ENCODE assay signal across 2 cellular contexts in the genomic region with DNA sequence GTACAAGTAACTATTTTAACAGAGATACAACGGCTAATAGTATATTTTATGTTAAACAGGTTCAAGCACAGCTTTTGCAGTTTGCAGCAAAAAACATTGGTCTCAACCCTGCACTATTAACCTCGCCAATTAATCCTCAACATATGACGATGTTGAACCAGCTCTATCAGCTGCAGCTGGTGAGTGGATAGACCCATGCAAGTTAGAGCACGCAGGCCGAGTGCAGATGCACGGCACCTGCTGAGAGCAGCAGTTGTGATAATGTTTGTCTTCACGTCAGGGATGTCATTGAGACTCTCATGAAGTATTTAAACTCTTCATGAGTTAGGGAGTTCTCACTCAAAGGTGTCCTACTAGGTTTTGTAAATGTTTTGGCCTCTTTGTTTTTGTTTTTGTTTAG.
A peak's percentile ranks its signal among the peaks of the same experiment; 100 is the strongest.
TF ChIP-seq lines count a peak whose summit lies in the region.

No MANE protein-coding gene starts in this region.

TF ChIP-seq in K562, 482 proteins besides CTCF, POLR2A, EP300 and RAD21:
- no peak for TF ChIP-seq SMARCA5 (IDR thresholded peaks at IDR 0.05)
- TF ChIP-seq, protein P1, sequence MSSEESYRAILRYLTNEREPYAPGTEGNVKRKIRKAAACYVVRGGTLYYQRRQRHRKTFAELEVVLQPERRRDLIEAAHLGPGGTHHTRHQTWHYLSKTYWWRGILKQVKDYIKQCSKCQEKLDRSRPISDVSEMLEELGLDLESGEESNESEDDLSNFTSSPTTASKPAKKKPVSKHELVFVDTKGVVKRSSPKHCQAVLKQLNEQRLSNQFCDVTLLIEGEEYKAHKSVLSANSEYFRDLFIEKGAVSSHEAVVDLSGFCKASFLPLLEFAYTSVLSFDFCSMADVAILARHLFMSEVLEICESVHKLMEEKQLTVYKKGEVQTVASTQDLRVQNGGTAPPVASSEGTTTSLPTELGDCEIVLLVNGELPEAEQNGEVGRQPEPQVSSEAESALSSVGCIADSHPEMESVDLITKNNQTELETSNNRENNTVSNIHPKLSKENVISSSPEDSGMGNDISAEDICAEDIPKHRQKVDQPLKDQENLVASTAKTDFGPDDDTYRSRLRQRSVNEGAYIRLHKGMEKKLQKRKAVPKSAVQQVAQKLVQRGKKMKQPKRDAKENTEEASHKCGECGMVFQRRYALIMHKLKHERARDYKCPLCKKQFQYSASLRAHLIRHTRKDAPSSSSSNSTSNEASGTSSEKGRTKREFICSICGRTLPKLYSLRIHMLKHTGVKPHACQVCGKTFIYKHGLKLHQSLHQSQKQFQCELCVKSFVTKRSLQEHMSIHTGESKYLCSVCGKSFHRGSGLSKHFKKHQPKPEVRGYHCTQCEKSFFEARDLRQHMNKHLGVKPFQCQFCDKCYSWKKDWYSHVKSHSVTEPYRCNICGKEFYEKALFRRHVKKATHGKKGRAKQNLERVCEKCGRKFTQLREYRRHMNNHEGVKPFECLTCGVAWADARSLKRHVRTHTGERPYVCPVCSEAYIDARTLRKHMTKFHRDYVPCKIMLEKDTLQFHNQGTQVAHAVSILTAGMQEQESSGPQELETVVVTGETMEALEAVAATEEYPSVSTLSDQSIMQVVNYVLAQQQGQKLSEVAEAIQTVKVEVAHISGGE (CRISPR knock-in tag; IDR thresholded peaks at IDR 0.05) = 0 out of 6 replicates have a peak, but pooled peaks of 1 of the 3 experiments have one; percentile 17

TF ChIP-seq in SK-N-SH, 30 proteins besides CTCF, POLR2A, EP300 and RAD21:
- TF ChIP-seq, protein P2, sequence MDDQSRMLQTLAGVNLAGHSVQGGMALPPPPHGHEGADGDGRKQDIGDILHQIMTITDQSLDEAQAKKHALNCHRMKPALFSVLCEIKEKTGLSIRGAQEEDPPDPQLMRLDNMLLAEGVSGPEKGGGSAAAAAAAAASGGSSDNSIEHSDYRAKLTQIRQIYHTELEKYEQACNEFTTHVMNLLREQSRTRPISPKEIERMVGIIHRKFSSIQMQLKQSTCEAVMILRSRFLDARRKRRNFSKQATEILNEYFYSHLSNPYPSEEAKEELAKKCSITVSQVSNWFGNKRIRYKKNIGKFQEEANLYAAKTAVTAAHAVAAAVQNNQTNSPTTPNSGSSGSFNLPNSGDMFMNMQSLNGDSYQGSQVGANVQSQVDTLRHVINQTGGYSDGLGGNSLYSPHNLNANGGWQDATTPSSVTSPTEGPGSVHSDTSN (IDR thresholded peaks at IDR 0.05) = no peak
- TF ChIP-seq SMC3 (IDR thresholded peaks at IDR 0.05; ENCODE audit: low read depth, low read length) (no peak), RFX5 (IDR thresholded peaks at IDR 0.05; ENCODE audit: low read length) (no peak)
